In the genomic region with DNA sequence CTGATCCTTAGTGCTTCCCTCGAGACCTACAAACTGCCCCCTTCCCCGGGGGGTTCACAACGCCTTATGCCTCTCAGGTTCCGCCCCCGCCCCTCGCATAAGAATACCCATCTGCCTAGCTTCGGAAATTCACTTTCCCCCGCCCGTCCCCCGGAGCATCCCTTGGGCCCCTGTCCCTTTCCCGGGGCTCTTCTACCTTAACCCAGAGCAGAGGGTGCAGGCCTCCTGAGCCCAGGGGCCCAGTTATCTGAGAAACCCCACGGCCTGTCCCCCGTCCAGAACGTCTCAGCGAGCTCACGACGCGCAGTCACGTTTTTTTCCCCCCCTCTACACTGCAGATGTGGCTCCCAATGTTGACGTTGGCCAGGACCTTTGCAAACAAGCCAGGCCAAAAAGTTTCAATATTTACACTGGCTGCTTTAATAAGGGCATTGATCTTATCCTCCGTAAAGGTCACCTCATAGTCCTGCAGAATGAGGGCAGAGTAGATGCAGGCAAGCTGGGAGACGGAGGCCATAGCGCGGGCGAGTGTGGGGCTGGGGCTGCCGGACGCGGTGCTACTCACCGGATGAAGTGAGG, we compare ENCODE assay signal across 8 cellular contexts. TPM values are rescaled to one million over a fixed set of nuclear protein-coding genes. Genes with fewer than 3 reads are reported as not detected.
A peak's percentile ranks its signal among the peaks of the same experiment; 100 is the strongest.
DNase-seq lines count a peak whose midpoint lies in the region; ATAC-seq and TF ChIP-seq lines count a peak whose summit lies in the region.
"Had no signal": no experiment of that assay in that cellular context is flagged by ENCODE, and none has a peak within 500 bp of the region (broad histone marks: within the 10 kb centered on the region; RNA-seq: fewer than 3 reads in every experiment).

No MANE protein-coding gene starts in this region.

- H3K27me3 Mint-ChIP-seq in WTC11 (ENCODE audit: low read depth) = no peaks in the 10 kb centered on the region
- no peaks in the 10 kb centered on the region for H3K27me3 Mint-ChIP-seq in glutamatergic neuron (ENCODE audit: unreplicated experiment)
- H3K27me3 Mint-ChIP-seq: activated naive CD8-positive, alpha-beta T cell had no signal

- CTCF ChIA-PET in WTC11 (lab: Charles Lee) = interaction anchor here (0.5 to 1.9 kb wide), 5 partner anchors 43 to 187 kb away, joined by 3 to 5 read pairs (median 3); partner anchors contain the start of gene RPL27

- H3K4me3 ChIP-seq in GM08714 (ENCODE audit: low read length) (peak overlapping the region; percentile 86), psoas muscle (peak overlapping the region; percentile 87)

- H3K9me3 ChIP-seq in psoas muscle = no peaks in the 10 kb centered on the region

- 2 to 4% (median 2%) methylated on average over 29 of the region's 29 CpGs for WGBS in psoas muscle, 3 donors

- peak overlapping the region; percentile 91 for H3K27ac ChIP-seq in psoas muscle

- H3K9me3 Mint-ChIP-seq in WTC11 = no peaks in the 10 kb centered on the region
- no peaks in the 10 kb centered on the region for H3K9me3 Mint-ChIP-seq in glutamatergic neuron (ENCODE audit: unreplicated experiment)

- peaks cover 0 to 10% of the 10 kb centered on the region in 2 donors for H3K36me3 ChIP-seq in psoas muscle (ENCODE audit: insufficient read depth in 1 of 2, low read depth in 1 of 2)

- H3K4me1 Mint-ChIP-seq in WTC11 = no peaks in the 10 kb centered on the region; the same call in none of the 2 replicates
- H3K4me1 Mint-ChIP-seq in glutamatergic neuron (ENCODE audit: low read depth, unreplicated experiment) = peaks cover 9% of the 10 kb centered on the region

- TF ChIP-seq CTCF in WTC11 (IDR thresholded peaks at IDR 0.05) = no peak
- no peak for TF ChIP-seq CTCF in glutamatergic neuron (IDR thresholded peaks at IDR 0.05; ENCODE audit: partially characterized antibody, unreplicated experiment)
- no peak for TF ChIP-seq CTCF in psoas muscle (IDR thresholded peaks at IDR 0.05)

- H3K27me3 ChIP-seq in psoas muscle (ENCODE audit: insufficient read depth in 3 of 3, low read length in 2 of 3) = no peaks in the 10 kb centered on the region

- H3K4me1 ChIP-seq in psoas muscle = peaks cover 27% of the 10 kb centered on the region

- H3K27ac Mint-ChIP-seq in WTC11 = no peak overlapping the region
- H3K27ac Mint-ChIP-seq in glutamatergic neuron (ENCODE audit: unreplicated experiment) = no peak overlapping the region
- H3K27ac Mint-ChIP-seq: activated naive CD8-positive, alpha-beta T cell had no signal

- intact Hi-C loops in psoas muscle (cut with DNase I) = loop anchor here (5.0 to 10.0 kb wide), 2 partner anchors 42 to 145 kb away; partner anchors contain the start of genes BRCA1 (in 2 of the 2), RND2 (in 1 of the 2) and VAT1 (in 1 of the 2)

- peak; percentile 40 for DNase-seq in HuH-7.5 (ENCODE audit: low spot score)
- peak; percentile 36 for DNase-seq in WTC11 (ENCODE audit: low spot score)
- DNase-seq in glutamatergic neuron = peak; percentile 47
- peak; percentile 27 to 53 for DNase-seq in psoas muscle
- no peak for DNase-seq in NCI-H526 treated with DMSO at 0.1 percent for 48 hours (lab: John Stamatoyannopoulos, UW)

- ATAC-seq in GM21447 (IDR thresholded peaks at IDR 0.05; ENCODE audit: unreplicated experiment) (peak; percentile 12), WTC11 (peak; percentile 15), psoas muscle (peak; percentile 9 to 24 (median 14))

- POLR2A ChIA-PET in WTC11 (lab: Charles Lee) = interaction anchor here (0.6 to 1.4 kb wide), 7 partner anchors 44 to 172 kb away, joined by 3 to 10 read pairs (median 4); partner anchors contain the start of genes BRCA1, RPL27 and VAT1

- no peak overlapping the region for H3K4me3 Mint-ChIP-seq in WTC11
- no peak overlapping the region for H3K4me3 Mint-ChIP-seq in glutamatergic neuron (ENCODE audit: unreplicated experiment)
- H3K4me3 Mint-ChIP-seq: activated naive CD8-positive, alpha-beta T cell had no signal

- H3K36me3 Mint-ChIP-seq in WTC11 = no peaks in the 10 kb centered on the region; the same call in 1 of the 2 replicates
- H3K36me3 Mint-ChIP-seq in glutamatergic neuron (ENCODE audit: unreplicated experiment) = no peaks in the 10 kb centered on the region

TF ChIP-seq in WTC11, 78 proteins besides CTCF, POLR2A, EP300 and RAD21:
- peak; percentile 11; the same call in 1 of the 2 replicates for TF ChIP-seq MAX (CRISPR knock-in tag; IDR thresholded peaks at IDR 0.05)
- TF ChIP-seq MYBL2 (CRISPR knock-in tag; IDR thresholded peaks at IDR 0.05) = peak; percentile 12; the same call in 1 of the 2 replicates
- TF ChIP-seq GABPB1 (CRISPR knock-in tag; IDR thresholded peaks at IDR 0.05) = peak; percentile 49; the same call in 1 of the 2 replicates
- TF ChIP-seq NFE2L1 (CRISPR knock-in tag; IDR thresholded peaks at IDR 0.05) = no peak
- no peak for TF ChIP-seq ZBTB43 (CRISPR knock-in tag; IDR thresholded peaks at IDR 0.05)

RNA-seq across cellular contexts. Expression of gene NBR1, which starts 1.4 kb away (rescaled TPM):
- total RNA-seq in WTC11 (2021) (38.4 to 42.8 TPM (median 38.9 TPM) in 3 replicates), glutamatergic neuron (ENCODE audit: unreplicated experiment) (51.8 TPM), psoas muscle (100 to 1,000 TPM; 104 to 157 (median 133) TPM)
- polyA plus RNA-seq in psoas muscle = 10 to 100 TPM; 13.7 to 91.7 (median 45.9) TPM

RNA-seq across cellular contexts. Expression of gene TMEM106A, which starts 42.0 kb away (rescaled TPM):
- total RNA-seq in WTC11 (2021) (3.8 to 4.4 TPM (median 4.2 TPM) in 3 replicates), glutamatergic neuron (ENCODE audit: unreplicated experiment) (2.3 TPM), psoas muscle (1 to 10 TPM; 1.9 to 3.4 (median 2.6) TPM)
- under 1 TPM; 0.21 to 0.60 (median 0.53) TPM for polyA plus RNA-seq in psoas muscle

RNA-seq across cellular contexts. Expression of gene BRCA1, which starts 44.5 kb away (rescaled TPM):
- total RNA-seq in WTC11 (2021) = 37.8 to 38.4 TPM (median 38.1 TPM) in 3 replicates
- total RNA-seq in glutamatergic neuron (ENCODE audit: unreplicated experiment) = 11.3 TPM
- 1 to 10 TPM; 2.3 to 6.1 (median 3.8) TPM for total RNA-seq in psoas muscle
- polyA plus RNA-seq in psoas muscle = 1 to 10 TPM; 1.5 to 4.6 (median 2.2) TPM

RNA-seq across cellular contexts. Expression of gene CCDC200, which starts 58.8 kb away (rescaled TPM):
- total RNA-seq in WTC11 (2021) (not detected in 3 replicates), glutamatergic neuron (ENCODE audit: unreplicated experiment) (not detected), psoas muscle (not detected)
- polyA plus RNA-seq in psoas muscle = under 1 TPM in 2 of 3 donors, not detected in 1; 0.38 to 0.41 TPM
